Comparison of ENCODE assay signal across 16 cellular contexts in the genomic region with DNA sequence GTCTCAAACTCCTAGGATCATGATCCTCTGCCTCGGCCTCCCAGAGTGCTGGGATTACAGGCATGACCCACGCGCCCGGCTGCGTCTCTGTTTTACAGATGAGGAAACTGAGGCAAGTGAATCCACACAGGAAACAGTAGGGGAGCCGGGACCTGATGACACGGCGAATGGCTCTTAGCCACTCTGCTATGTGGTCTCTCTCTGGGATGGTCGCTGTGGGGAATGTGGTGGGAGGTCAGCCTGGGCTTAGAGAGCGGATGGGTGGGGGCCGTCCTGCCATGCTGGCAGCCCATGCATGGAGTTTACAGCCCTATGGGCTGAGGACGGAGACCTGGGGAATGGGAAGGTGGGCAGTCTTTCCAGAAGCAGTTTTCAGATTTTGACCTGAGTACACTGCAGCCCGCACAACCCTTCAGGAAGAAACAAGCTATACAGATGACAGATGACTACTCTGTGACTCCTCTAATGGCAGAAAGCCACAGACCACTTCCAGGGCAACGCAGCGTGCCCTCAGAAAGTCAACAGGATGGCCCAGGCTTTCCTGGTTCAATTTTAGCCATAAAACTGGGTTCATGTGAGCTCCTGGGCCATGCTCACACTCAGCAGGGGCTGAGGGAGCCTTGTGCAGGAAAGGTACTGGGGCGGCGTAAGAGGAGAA.
A peak's percentile ranks its signal among the peaks of the same experiment; 100 is the strongest.
DNase-seq lines count a peak whose midpoint lies in the region; ATAC-seq, FAIRE-seq and TF ChIP-seq lines count a peak whose summit lies in the region.
"Had no signal": no experiment of that assay in that cellular context is flagged by ENCODE, and none has a peak within 500 bp of the region (broad histone marks: within the 10 kb centered on the region; RNA-seq: fewer than 3 reads in every experiment).

No MANE protein-coding gene starts in this region.

- H3K4me3 Mint-ChIP-seq in activated CD4-positive, alpha-beta T cell treated with anti-CD3 and anti-CD28 coated beads for 36 hours: no peak overlapping the region

- POLR2A ChIA-PET in activated CD4-positive, alpha-beta T cell treated with anti-CD3 and anti-CD28 coated beads for 36 hours (lab: Charles Lee): no interaction called here

- H3K36me3 Mint-ChIP-seq in activated CD4-positive, alpha-beta T cell treated with anti-CD3 and anti-CD28 coated beads for 36 hours (ENCODE audit: low read depth): peaks cover 2% of the 10 kb centered on the region

- H3K27ac ChIP-seq in pancreas (no peak overlapping the region), prostate gland (no peak overlapping the region)
- H3K27ac ChIP-seq: A549 had no signal

- CTCF ChIA-PET in activated CD4-positive, alpha-beta T cell treated with anti-CD3 and anti-CD28 coated beads for 36 hours (lab: Charles Lee): no interaction called here

- ATAC-seq in activated CD4-positive, alpha-beta T cell treated with anti-CD3 and anti-CD28 coated beads for 36 hours: peak; percentile 58
- ATAC-seq in pancreas: no peak
- no peak for ATAC-seq in HG03108 (IDR thresholded peaks at IDR 0.05; ENCODE audit: unreplicated experiment)
- ATAC-seq: A549; left cardiac atrium; naive thymus-derived CD4-positive, alpha-beta T cell had no signal

- no peak for TF ChIP-seq CTCF in bronchial epithelial cell (IDR thresholded peaks at IDR 0.05; ENCODE audit: insufficient read depth, low read length, severe bottlenecking)
- no peak for TF ChIP-seq CTCF in pancreas (IDR thresholded peaks at IDR 0.05)
- TF ChIP-seq CTCF in prostate gland (IDR thresholded peaks at IDR 0.05): no peak

- intact Hi-C loops in activated CD4-positive, alpha-beta T cell treated with anti-CD3 and anti-CD28 coated beads for 36 hours (cut with DNase I, micrococcal nuclease): no loop called here
- intact Hi-C loops in posterior vena cava (cut with DNase I) (no loop called here), pancreas (cut with DNase I) (no loop called here), prostate gland (cut with DNase I) (no loop called here)

- FAIRE-seq in bronchial epithelial cell (lab: Jason Lieb, UNC) (no peak), pancreas (lab: Jason Lieb, UNC) (no peak)
- FAIRE-seq: A549, frontal cortex, small intestine had no signal

- TF ChIP-seq POLR2A in prostate gland (IDR thresholded peaks at IDR 0.05): no peak

- peaks cover 14% of the 10 kb centered on the region for H3K4me1 Mint-ChIP-seq in activated CD4-positive, alpha-beta T cell treated with anti-CD3 and anti-CD28 coated beads for 36 hours

- no peaks in the 10 kb centered on the region for H3K4me1 ChIP-seq in pancreas
- no peaks in the 10 kb centered on the region for H3K4me1 ChIP-seq in prostate gland (replicated peaks)
- H3K4me1 ChIP-seq: A549 had no signal

- H3K27ac Mint-ChIP-seq in activated CD4-positive, alpha-beta T cell treated with anti-CD3 and anti-CD28 coated beads for 36 hours: no peak overlapping the region

- H3K4me3 ChIP-seq in MG63 (no peak overlapping the region), bronchial epithelial cell (ENCODE audit: low read depth, low read length) (no peak overlapping the region), pancreas (no peak overlapping the region), prostate gland (no peak overlapping the region)
- H3K4me3 ChIP-seq: A549 had no signal

- H3K9me3 Mint-ChIP-seq in activated CD4-positive, alpha-beta T cell treated with anti-CD3 and anti-CD28 coated beads for 36 hours (ENCODE audit: low read depth): no peaks in the 10 kb centered on the region
- H3K9me3 Mint-ChIP-seq: naive thymus-derived CD4-positive, alpha-beta T cell had no signal

- H3K36me3 ChIP-seq in MG63: no peaks in the 10 kb centered on the region
- no peaks in the 10 kb centered on the region for H3K36me3 ChIP-seq in bronchial epithelial cell (ENCODE audit: control insufficient read depth, insufficient read depth, low read length)
- H3K36me3 ChIP-seq in pancreas: no peaks in the 10 kb centered on the region
- H3K36me3 ChIP-seq in prostate gland: no peaks in the 10 kb centered on the region

- H3K9me3 ChIP-seq in MG63: no peaks in the 10 kb centered on the region
- H3K9me3 ChIP-seq in pancreas: no peaks in the 10 kb centered on the region
- no peaks in the 10 kb centered on the region for H3K9me3 ChIP-seq in prostate gland
- H3K9me3 ChIP-seq: A549 had no signal

- H3K27me3 ChIP-seq in MG63 (no peaks in the 10 kb centered on the region), bronchial epithelial cell (ENCODE audit: control insufficient read depth, insufficient read depth, low read length) (no peaks in the 10 kb centered on the region), pancreas (no peaks in the 10 kb centered on the region), prostate gland (replicated peaks; ENCODE audit: insufficient read depth) (no peaks in the 10 kb centered on the region)

- peak; percentile 39 for DNase-seq in activated CD4-positive, alpha-beta T cell treated with anti-CD3 and anti-CD28 coated beads for 36 hours
- DNase-seq in activated CD4-positive, alpha-beta T cell treated with anti-CD3 and anti-CD28 coated beads, Interleukin-2, amount 50 U/mL, for 4 hours: no peak
- peak; percentile 56 for DNase-seq in MG63
- DNase-seq in bronchial epithelial cell (ENCODE audit: low read depth): peak; percentile 49
- DNase-seq in posterior vena cava (ENCODE audit: low spot score): peak; percentile 36
- no peak for DNase-seq in pancreas
- DNase-seq in prostate gland (ENCODE audit: low spot score): no peak
- DNase-seq: activated naive CD4-positive, alpha-beta T cell treated with anti-CD3 and anti-CD28 coated beads, Interleukin-2, amount 50 U/mL, for 16 hours; DMS 273 treated with DMSO at 0.1 percent for 48 hours; left cardiac atrium; naive thymus-derived CD4-positive, alpha-beta T cell; Right ventricle myocardium superior; small intestine had no signal

- 92 to 95% methylated on average over 17 of the region's 17 CpGs for WGBS in pancreas, 2 donors
- 90% methylated on average over 17 of the region's 17 CpGs for WGBS in prostate gland

- no peaks in the 10 kb centered on the region for H3K27me3 Mint-ChIP-seq in activated CD4-positive, alpha-beta T cell treated with anti-CD3 and anti-CD28 coated beads for 36 hours
- H3K27me3 Mint-ChIP-seq: naive thymus-derived CD4-positive, alpha-beta T cell had no signal

Comparison
In these comparisons a context has a peak if more than half of its experiments do, and no peak if none do; other contexts are left out.
1. DNase-seq: peak in activated CD4-positive, alpha-beta T cell treated with anti-CD3 and anti-CD28 coated beads for 36 hours (single experiment), MG63 (single experiment), bronchial epithelial cell (single experiment) and posterior vena cava (single experiment); none in activated CD4-positive, alpha-beta T cell treated with anti-CD3 and anti-CD28 coated beads, Interleukin-2, amount 50 U/mL, for 4 hours (0 of 2), pancreas (0 of 6) and prostate gland (single experiment).